7 cellular contexts compared by ENCODE assay signal in the genomic region with DNA sequence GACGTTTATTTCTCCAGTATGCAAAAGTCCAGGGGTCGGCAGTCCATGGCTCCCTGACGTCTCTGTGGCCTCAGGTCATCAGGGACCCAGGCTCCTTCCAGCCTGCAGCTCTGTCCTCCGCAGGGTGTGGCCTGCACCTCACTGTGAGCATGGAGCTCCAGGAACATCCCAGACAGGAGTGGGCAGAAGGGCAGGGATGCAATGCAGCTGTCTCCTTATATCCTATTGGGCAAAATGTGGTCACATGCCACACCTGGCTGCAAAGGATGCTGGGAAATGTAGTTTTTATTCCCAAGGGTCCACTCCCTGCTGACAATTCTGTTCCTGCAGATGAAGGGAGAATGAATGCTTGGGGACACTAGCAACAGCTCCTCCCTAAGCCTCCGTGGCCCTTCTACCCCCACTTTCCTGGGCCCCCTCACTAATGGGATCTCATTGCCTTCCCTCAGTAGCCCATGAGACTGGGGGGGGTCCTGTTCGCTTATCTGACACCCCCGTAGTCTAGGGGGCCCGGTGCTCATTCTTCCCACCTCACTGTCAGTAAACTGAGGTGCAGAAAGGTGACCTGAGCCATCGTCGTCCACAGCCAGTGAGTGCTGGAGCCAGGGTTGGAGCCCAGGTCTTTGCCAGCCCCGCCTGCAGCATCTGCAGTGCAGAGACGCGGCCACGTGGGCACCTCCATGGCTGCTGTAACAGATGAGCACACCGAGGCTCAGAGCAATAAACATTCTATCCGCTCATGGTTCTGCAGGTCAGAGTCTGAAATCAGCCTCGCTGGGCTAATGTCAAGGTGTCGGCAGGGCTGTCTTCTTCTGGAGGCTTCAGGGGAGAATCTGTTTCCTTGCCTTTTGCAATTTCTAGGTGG. TPM values are rescaled to one million over a fixed set of nuclear protein-coding genes. Genes with fewer than 3 reads are reported as not detected.
DNase-seq lines count a peak whose midpoint lies in the region; ATAC-seq and TF ChIP-seq lines count a peak whose summit lies in the region.

No MANE protein-coding gene starts in this region.

- no peak overlapping the region for H4K91ac ChIP-seq in IMR-90 (ENCODE audit: insufficient read depth, low read depth, low read length)

- intact Hi-C loops in IMR-90 (cut with micrococcal nuclease) = no loop called here
- intact Hi-C loops in head of caudate nucleus (cut with DNase I) = loop anchor here (10.0 kb wide), 1 partner anchor 169 kb away; the partner anchor contains the start of gene TBC1D14

- ATAC-seq in IMR-90 (ENCODE audit: low read depth) (peak; percentile 42; the same call in 1 of the 2 replicates), HG03342 (IDR thresholded peaks at IDR 0.05; ENCODE audit: unreplicated experiment) (no peak), GM18498 (IDR thresholded peaks at IDR 0.05; ENCODE audit: unreplicated experiment) (no peak), HG02571 (IDR thresholded peaks at IDR 0.05; ENCODE audit: unreplicated experiment) (no peak)

- H3K18ac ChIP-seq in IMR-90 (ENCODE audit: low read depth, low read length) = no peak overlapping the region

- no peak overlapping the region for H2BK15ac ChIP-seq in IMR-90 (ENCODE audit: low read depth, low read length)

- dilution Hi-C loops in IMR-90 (cut with HindIII; ENCODE audit: low sequenced_read_pairs, unreplicated experiment) = no loop called here

- H2AK5ac ChIP-seq in IMR-90 (ENCODE audit: low read depth, low read length) = no peak overlapping the region

- no peak overlapping the region for H4K8ac ChIP-seq in IMR-90 (ENCODE audit: low read depth in 2 of 2, low read length in 2 of 2)

- H3K14ac ChIP-seq in IMR-90 (replicated peaks; ENCODE audit: low read depth, low read length) = no peak overlapping the region

- no peak for TF ChIP-seq CTCF in IMR-90 (conservative IDR thresholded peaks at IDR 0.05; ENCODE audit: low read depth, low read length)

- no peaks in the 10 kb centered on the region for H3K79me1 ChIP-seq in IMR-90 (ENCODE audit: low read depth in 1 of 2, low read length in 2 of 2)

- BruUV-seq in IMR-90 (replicated peaks; lab: Mats Ljungman, UMichigan) = no TSS peak

- POLR2A ChIA-PET in IMR-90 (lab: Charles Lee; ENCODE audit: unreplicated experiment) = no interaction called here

- DNase-seq in ELR (ENCODE audit: low read depth) (peak; percentile 74), IMR-90 (peak; percentile 42), SHP77 treated with DMSO at 0.1 percent for 48 hours (lab: John Stamatoyannopoulos, UW) (peak; percentile 12), head of caudate nucleus (peak in 32 of 42 donors; percentile 24 to 75 (median 56))

- H3K23ac ChIP-seq in IMR-90 (ENCODE audit: low read depth, low read length) = no peak overlapping the region

- no peak for TF ChIP-seq RAD21 in IMR-90 (IDR thresholded peaks at IDR 0.05; ENCODE audit: low read length)

- in situ Hi-C loops in IMR-90 (cut with MboI; ENCODE audit: low sequenced_read_pairs) = loop anchor here (5.0 kb wide), 1 partner anchor 351 kb away; no protein-coding TSS in a partner anchor

- H4K20me1 ChIP-seq in IMR-90 (ENCODE audit: insufficient read depth, low read length) = no peaks in the 10 kb centered on the region

- H3K36me3 ChIP-seq in IMR-90 (ENCODE audit: control insufficient read depth, insufficient read depth, low read length) = no peaks in the 10 kb centered on the region

- peaks cover 8% of the 10 kb centered on the region for H3K27me3 ChIP-seq in IMR-90 (ENCODE audit: control insufficient read depth, insufficient read depth, low read length)

- H2BK120ac ChIP-seq in IMR-90 (ENCODE audit: low read depth, low read length) = no peak overlapping the region

- no peak overlapping the region for H3K27ac ChIP-seq in IMR-90 (ENCODE audit: insufficient read depth, low read length)

- H2AK9ac ChIP-seq in IMR-90 (replicated peaks; ENCODE audit: low read depth, low read length, poor library complexity) = peak overlapping the region; percentile 32

- H3K4me3 ChIP-seq in IMR-90 (ENCODE audit: insufficient read depth, low read depth, low read length) = no peak overlapping the region

- no peak overlapping the region for H2BK5ac ChIP-seq in IMR-90 (ENCODE audit: low read depth, low read length, poor library complexity, severe bottlenecking)

- CTCF ChIA-PET in IMR-90 (lab: Yijun Ruan, JAX) = interaction anchor here (0.6 to 0.8 kb wide), 2 partner anchors 99 to 200 kb away, joined by 3 to 4 read pairs; no protein-coding TSS in a partner anchor

- no peak overlapping the region for H3K56ac ChIP-seq in IMR-90 (ENCODE audit: extremely low read depth, insufficient read depth, low read length)

- no peak overlapping the region for H4K5ac ChIP-seq in IMR-90 (ENCODE audit: low read depth, low read length)

- 65% methylated on average over 12 of the region's 18 CpGs; no CpG with 5 or more reads in 1 of the 2 experiments for WGBS in IMR-90 (ENCODE audit: extremely low coverage in 2 of 2, insufficient read length in 1 of 2), 2 experiments

- H3K4ac ChIP-seq in IMR-90 (ENCODE audit: low read depth, low read length) = no peak overlapping the region

- no peak overlapping the region for H3K9ac ChIP-seq in IMR-90 (ENCODE audit: low read depth, low read length)

- peak overlapping the region; percentile 49 for H2AFZ ChIP-seq in IMR-90 (replicated peaks; ENCODE audit: low read length, poor library complexity)

- no peaks in the 10 kb centered on the region for H3K9me1 ChIP-seq in IMR-90 (ENCODE audit: insufficient read depth, low read length)

- no peak for TF ChIP-seq POLR2A in IMR-90 (IDR thresholded peaks at IDR 0.05; ENCODE audit: low read depth, low read length)

- no peak overlapping the region for H2BK20ac ChIP-seq in IMR-90 (ENCODE audit: low read depth, low read length)

- H3K9me3 ChIP-seq in IMR-90 (ENCODE audit: control insufficient read depth, insufficient read depth, low read length) = no peaks in the 10 kb centered on the region

- H3K4me2 ChIP-seq in IMR-90 (ENCODE audit: low read depth, low read length) = no peak overlapping the region

- peaks cover 5% of the 10 kb centered on the region; the same call in 1 of the 2 replicates for H3K4me1 ChIP-seq in IMR-90 (ENCODE audit: control insufficient read depth, insufficient read depth, low read length)

TF ChIP-seq in IMR-90, 13 proteins besides CTCF, POLR2A, EP300 and RAD21:
- TF ChIP-seq RFX5 (IDR thresholded peaks at IDR 0.05; ENCODE audit: low read depth, low read length) (no peak), USF2 (IDR thresholded peaks at IDR 0.05; ENCODE audit: low read depth, low read length) (peak; percentile 96)

RNA-seq across cellular contexts. Expression of gene GRPEL1, which starts 5.9 kb away (rescaled TPM):
- 33.0 and 48.6 TPM in 2 replicates for total RNA-seq in IMR-90 (2012; rRNA removed)
- polyA plus RNA-seq in IMR-90 (2012; rRNA removed) = 32.0 and 33.9 TPM in 2 replicates
- 9.0 and 14.6 TPM in 2 replicates for polyA plus RNA-seq in IMR-90 (2012; cell fraction: cytosol; rRNA removed)
- 5.0 and 19.1 TPM in 2 replicates for polyA plus RNA-seq in IMR-90 (2012; cell fraction: nucleus; rRNA removed; ENCODE audit: low replicate concordance)

RNA-seq across cellular contexts. Expression of gene TADA2B, which starts 30.6 kb away (rescaled TPM):
- total RNA-seq in IMR-90 (2012; rRNA removed) = 6.1 and 8.1 TPM in 2 replicates
- 8.1 and 8.6 TPM in 2 replicates for polyA plus RNA-seq in IMR-90 (2012; rRNA removed)
- 5.2 and 6.9 TPM in 2 replicates for polyA plus RNA-seq in IMR-90 (2012; cell fraction: cytosol; rRNA removed)
- 5.7 and 6.6 TPM in 2 replicates for polyA plus RNA-seq in IMR-90 (2012; cell fraction: nucleus; rRNA removed; ENCODE audit: low replicate concordance)

Comparison
In these comparisons a context has a peak if more than half of its experiments do, and no peak if none do; other contexts are left out.
1. DNase-seq: peak in every context shown above with its lines; median percentile 74 in ELR; 56 in head of caudate nucleus; 42 in IMR-90; 12 in SHP77 treated with DMSO at 0.1 percent for 48 hours.